18 cellular contexts compared by ENCODE assay signal in the genomic region with DNA sequence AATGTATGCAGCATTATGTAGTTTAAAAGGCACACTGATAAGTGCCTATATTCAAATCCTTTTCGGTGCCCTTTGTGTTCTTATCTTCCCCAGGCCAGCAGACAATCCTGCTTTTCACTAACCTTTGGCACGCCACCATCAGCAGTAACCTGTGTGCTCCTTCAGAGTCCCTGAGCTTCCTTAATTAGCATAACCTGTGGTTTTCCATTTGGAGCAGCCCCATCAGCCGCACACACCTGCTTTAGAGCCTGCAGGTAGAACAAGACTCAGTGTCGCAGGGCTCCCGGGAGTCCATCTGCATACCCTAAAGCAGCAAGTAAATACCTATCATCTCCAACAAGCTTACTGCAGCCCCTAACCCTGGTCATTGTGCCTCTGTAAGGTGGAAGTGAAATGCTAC.
DNase-seq lines count a peak whose midpoint lies in the region; ATAC-seq, FAIRE-seq and TF ChIP-seq lines count a peak whose summit lies in the region.
"Had no signal": no experiment of that assay in that cellular context is flagged by ENCODE, and none has a peak within 500 bp of the region (broad histone marks: within the 10 kb centered on the region; RNA-seq: fewer than 3 reads in every experiment).

No MANE protein-coding gene starts in this region.

- intact Hi-C loops in stomach (cut with DNase I; ENCODE audit: low total_unique reads) (no loop called here), HepG2 (cut with micrococcal nuclease; ENCODE audit: unreplicated experiment) (no loop called here)

- POLR2A ChIA-PET in HepG2 (lab: Yijun Ruan, JAX), result no interaction called here

- in situ Hi-C loops in HepG2 (cut with HindIII; ENCODE audit: extremely low pct_ligation_motif_present, low pct_unique_long_range_greater_than_20kb), result no loop called here

- no peaks in the 10 kb centered on the region for H3K9me3 ChIP-seq in HUES64 (ENCODE audit: insufficient read depth, low read depth, low read length)
- H3K9me3 ChIP-seq in stomach, result no peaks in the 10 kb centered on the region
- H3K9me3 ChIP-seq in HepG2 (ENCODE audit: low read length), result no peaks in the 10 kb centered on the region
- H3K9me3 ChIP-seq: breast epithelium, gastrocnemius medialis, SK-N-SH, vagina had no signal

- TF ChIP-seq EP300 in stomach (IDR thresholded peaks at IDR 0.05), result no peak
- no peak for TF ChIP-seq EP300 in HepG2 (IDR thresholded peaks at IDR 0.05; ENCODE audit: low read depth in 2 of 2, low read length in 2 of 2)
- TF ChIP-seq EP300 in HepG2 (CRISPR knock-in tag; IDR thresholded peaks at IDR 0.05; ENCODE audit: borderline replicate concordance), result no peak

- DNase-seq in NCI-H510A treated with DMSO at 0.1 percent for 48 hours (lab: John Stamatoyannopoulos, UW), result peak; percentile 39
- peak; percentile 69 for DNase-seq in iPS DF 4.7 (ENCODE audit: extremely low read depth, low spot score)
- peak; percentile 28 for DNase-seq in stomach
- no peak for DNase-seq in hepatic stellate cell (ENCODE audit: low spot score)
- DNase-seq in HepG2 (ENCODE audit: low spot score), result no peak
- DNase-seq in NK-92 (lab: John Stamatoyannopoulos, UW; ENCODE audit: unreplicated experiment), result no peak
- DNase-seq: gastrocnemius medialis; naive thymus-derived CD8-positive, alpha-beta T cell; NCI-H1417 treated with DMSO at 0.1 percent for 48 hours; SK-N-SH; stimulated activated CD4-positive, alpha-beta T cell treated with anti-CD3 and anti-CD28 coated beads, Interleukin-2, amount 100 ng/mL, for 48 hours; T-helper 9 cell had no signal

- WGBS in HUES64, result 74% methylated on average over 5 of the region's 5 CpGs
- 24 to 44% (median 33%) methylated on average over 5 of the region's 5 CpGs for WGBS in stomach, 5 donors
- WGBS in HepG2 (ENCODE audit: low lambda C conversion rate), result 3% methylated on average over 5 of the region's 5 CpGs

- H3K27ac ChIP-seq in HUES64 (ENCODE audit: low read depth, low read length) (peak overlapping the region; percentile 51; the same call in 1 of the 2 replicates), stomach (no peak overlapping the region), HepG2 (ENCODE audit: extremely low read length, insufficient read depth, low read length) (no peak overlapping the region)
- H3K27ac ChIP-seq: breast epithelium, gastrocnemius medialis, parathyroid adenoma, vagina had no signal

- no peak overlapping the region for H3K9ac ChIP-seq in HUES64 (ENCODE audit: low read depth, low read length)
- no peak overlapping the region for H3K9ac ChIP-seq in HepG2 (ENCODE audit: insufficient read depth, low read depth, low read length)
- H3K9ac ChIP-seq: parathyroid adenoma, SK-N-SH had no signal

- no peak overlapping the region for H3K4me2 ChIP-seq in HepG2 (ENCODE audit: low read depth, low read length)
- H3K4me2 ChIP-seq: SK-N-SH had no signal

- no peak overlapping the region for H2AFZ ChIP-seq in HepG2 (ENCODE audit: low read length)
- H2AFZ ChIP-seq: parathyroid adenoma had no signal

- H3K4me3 ChIP-seq in HUES64 (ENCODE audit: low read length) (no peak overlapping the region), stomach (no peak overlapping the region), HepG2 (replicated peaks in 1 of 3; ENCODE audit: insufficient read depth in 1 of 3, low read depth in 2 of 3, low read length in 3 of 3) (no peak overlapping the region)
- H3K4me3 ChIP-seq: breast epithelium, gastrocnemius medialis, vagina had no signal

- ATAC-seq in HepG2, result no peak
- ATAC-seq: activated CD4-positive, CD25-positive, alpha-beta regulatory T cell treated with anti-CD3 and anti-CD28 coated beads, Interleukin-2, amount 50 U/mL, for 24 hours; gastrocnemius medialis; naive thymus-derived CD8-positive, alpha-beta T cell had no signal

- H3K36me3 ChIP-seq in HUES64 (ENCODE audit: insufficient read depth, low read length), result no peaks in the 10 kb centered on the region
- H3K36me3 ChIP-seq in stomach, result no peaks in the 10 kb centered on the region
- H3K36me3 ChIP-seq in HepG2 (replicated peaks in 1 of 2; ENCODE audit: control insufficient read depth in 1 of 2, insufficient read depth in 2 of 2, low read length in 2 of 2), result no peaks in the 10 kb centered on the region
- H3K36me3 ChIP-seq: breast epithelium, gastrocnemius medialis, vagina had no signal

- no TSS peak for BruUV-seq in HepG2 (replicated peaks; lab: Mats Ljungman, UMichigan)

- H3K27me3 ChIP-seq in HUES64 (ENCODE audit: insufficient read depth, low read length), result no peaks in the 10 kb centered on the region
- H3K27me3 ChIP-seq in stomach, result no peaks in the 10 kb centered on the region
- H3K27me3 ChIP-seq in HepG2 (ENCODE audit: control insufficient read depth in 1 of 2, insufficient read depth in 2 of 2, low read length in 2 of 2), result no peaks in the 10 kb centered on the region
- H3K27me3 ChIP-seq: breast epithelium, gastrocnemius medialis, vagina had no signal

- no peaks in the 10 kb centered on the region for H3K79me2 ChIP-seq in HepG2 (ENCODE audit: insufficient read depth, low read length)
- H3K79me2 ChIP-seq: parathyroid adenoma had no signal

- no peak for TF ChIP-seq RAD21 in HepG2 (CRISPR knock-in tag; IDR thresholded peaks at IDR 0.05)

- H3K4me1 ChIP-seq in HUES64 (ENCODE audit: insufficient read depth, low read length) (peaks cover 22% of the 10 kb centered on the region), stomach (no peaks in the 10 kb centered on the region), HepG2 (ENCODE audit: insufficient read depth, low read length) (no peaks in the 10 kb centered on the region)
- H3K4me1 ChIP-seq: breast epithelium, gastrocnemius medialis, parathyroid adenoma, vagina had no signal

- CTCF ChIA-PET in HepG2 (lab: Yijun Ruan, JAX; ENCODE audit: low intra/inter-chr PET ratio, low total read pairs), result no interaction called here

- TF ChIP-seq POLR2A in stomach (IDR thresholded peaks at IDR 0.05) (no peak), HepG2 (IDR thresholded peaks at IDR 0.05; ENCODE audit: insufficient read depth in 1 of 2, low read depth in 2 of 2, low read length in 2 of 2) (no peak)

- TF ChIP-seq CTCF in stomach (IDR thresholded peaks at IDR 0.05) (no peak), HepG2 (CRISPR knock-in tag; IDR thresholded peaks at IDR 0.05) (no peak)

- no peaks in the 10 kb centered on the region for H4K20me1 ChIP-seq in HepG2 (ENCODE audit: insufficient read depth, low read length)

- FAIRE-seq in HepG2 (lab: Jason Lieb, UNC), result no peak
- FAIRE-seq: RCC 7860 had no signal

TF ChIP-seq in HepG2, 621 proteins besides CTCF, POLR2A, EP300 and RAD21:
- TF ChIP-seq STAT5B (CRISPR knock-in tag; IDR thresholded peaks at IDR 0.05) (no peak), AGO2 (optimal IDR thresholded peaks at IDR 0.05; ENCODE audit: low read depth, low read length) (no peak), ZNF138 (CRISPR knock-in tag; IDR thresholded peaks at IDR 0.05; ENCODE audit: low read depth) (no peak), SIN3A (IDR thresholded peaks at IDR 0.05; ENCODE audit: borderline replicate concordance, low read depth, low read length) (no peak), ZBTB1 (CRISPR knock-in tag; IDR thresholded peaks at IDR 0.05; ENCODE audit: borderline replicate concordance) (no peak), ADNP (CRISPR knock-in tag; IDR thresholded peaks at IDR 0.05) (no peak)
- TF ChIP-seq, protein P1, sequence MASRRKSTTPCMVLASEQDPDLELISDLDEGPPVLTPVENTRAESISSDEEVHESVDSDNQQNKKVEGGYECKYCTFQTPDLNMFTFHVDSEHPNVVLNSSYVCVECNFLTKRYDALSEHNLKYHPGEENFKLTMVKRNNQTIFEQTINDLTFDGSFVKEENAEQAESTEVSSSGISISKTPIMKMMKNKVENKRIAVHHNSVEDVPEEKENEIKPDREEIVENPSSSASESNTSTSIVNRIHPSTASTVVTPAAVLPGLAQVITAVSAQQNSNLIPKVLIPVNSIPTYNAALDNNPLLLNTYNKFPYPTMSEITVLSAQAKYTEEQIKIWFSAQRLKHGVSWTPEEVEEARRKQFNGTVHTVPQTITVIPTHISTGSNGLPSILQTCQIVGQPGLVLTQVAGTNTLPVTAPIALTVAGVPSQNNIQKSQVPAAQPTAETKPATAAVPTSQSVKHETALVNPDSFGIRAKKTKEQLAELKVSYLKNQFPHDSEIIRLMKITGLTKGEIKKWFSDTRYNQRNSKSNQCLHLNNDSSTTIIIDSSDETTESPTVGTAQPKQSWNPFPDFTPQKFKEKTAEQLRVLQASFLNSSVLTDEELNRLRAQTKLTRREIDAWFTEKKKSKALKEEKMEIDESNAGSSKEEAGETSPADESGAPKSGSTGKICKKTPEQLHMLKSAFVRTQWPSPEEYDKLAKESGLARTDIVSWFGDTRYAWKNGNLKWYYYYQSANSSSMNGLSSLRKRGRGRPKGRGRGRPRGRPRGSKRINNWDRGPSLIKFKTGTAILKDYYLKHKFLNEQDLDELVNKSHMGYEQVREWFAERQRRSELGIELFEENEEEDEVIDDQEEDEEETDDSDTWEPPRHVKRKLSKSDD (CRISPR knock-in tag; IDR thresholded peaks at IDR 0.05; ENCODE audit: low read depth), result no peak
- TF ChIP-seq, protein P2, sequence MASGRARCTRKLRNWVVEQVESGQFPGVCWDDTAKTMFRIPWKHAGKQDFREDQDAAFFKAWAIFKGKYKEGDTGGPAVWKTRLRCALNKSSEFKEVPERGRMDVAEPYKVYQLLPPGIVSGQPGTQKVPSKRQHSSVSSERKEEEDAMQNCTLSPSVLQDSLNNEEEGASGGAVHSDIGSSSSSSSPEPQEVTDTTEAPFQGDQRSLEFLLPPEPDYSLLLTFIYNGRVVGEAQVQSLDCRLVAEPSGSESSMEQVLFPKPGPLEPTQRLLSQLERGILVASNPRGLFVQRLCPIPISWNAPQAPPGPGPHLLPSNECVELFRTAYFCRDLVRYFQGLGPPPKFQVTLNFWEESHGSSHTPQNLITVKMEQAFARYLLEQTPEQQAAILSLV (CRISPR knock-in tag; IDR thresholded peaks at IDR 0.05; ENCODE audit: borderline replicate concordance), result no peak
- TF ChIP-seq, protein P3, sequence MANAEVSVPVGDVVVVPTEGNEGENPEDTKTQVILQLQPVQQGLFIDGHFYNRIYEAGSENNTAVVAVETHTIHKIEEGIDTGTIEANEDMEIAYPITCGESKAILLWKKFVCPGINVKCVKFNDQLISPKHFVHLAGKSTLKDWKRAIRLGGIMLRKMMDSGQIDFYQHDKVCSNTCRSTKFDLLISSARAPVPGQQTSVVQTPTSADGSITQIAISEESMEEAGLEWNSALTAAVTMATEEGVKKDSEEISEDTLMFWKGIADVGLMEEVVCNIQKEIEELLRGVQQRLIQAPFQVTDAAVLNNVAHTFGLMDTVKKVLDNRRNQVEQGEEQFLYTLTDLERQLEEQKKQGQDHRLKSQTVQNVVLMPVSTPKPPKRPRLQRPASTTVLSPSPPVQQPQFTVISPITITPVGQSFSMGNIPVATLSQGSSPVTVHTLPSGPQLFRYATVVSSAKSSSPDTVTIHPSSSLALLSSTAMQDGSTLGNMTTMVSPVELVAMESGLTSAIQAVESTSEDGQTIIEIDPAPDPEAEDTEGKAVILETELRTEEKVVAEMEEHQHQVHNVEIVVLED (CRISPR knock-in tag; IDR thresholded peaks at IDR 0.05; ENCODE audit: borderline replicate concordance), result no peak

Comparison
In these comparisons a context has a peak if more than half of its experiments do, and no peak if none do; other contexts are left out.
1. DNase-seq: peak in NCI-H510A treated with DMSO at 0.1 percent for 48 hours (single experiment), iPS DF 4.7 (single experiment) and stomach (single experiment); none in hepatic stellate cell (single experiment), HepG2 (single experiment) and NK-92 (single experiment).